In genomic region chr4:33881176-33881575, GRCh38 we compare ENCODE assay signal across 16 cellular contexts.
"Had no signal": no experiment of that assay in that cellular context is flagged by ENCODE, and none has a peak within 500 bp of the region (broad histone marks: within the 10 kb centered on the region; RNA-seq: fewer than 3 reads in every experiment).

No MANE protein-coding gene starts in this region.

- DNase-seq: cortex of kidney; effector CD4-positive, alpha-beta T cell; effector memory CD4-positive, alpha-beta T cell; foreskin keratinocyte; heart left ventricle; hypothalamus; immature natural killer cell; left cardiac atrium; left lung; left ventricle myocardium superior; lower lobe of right lung; mesenchymal stem cell; naive thymus-derived CD4-positive, alpha-beta T cell had no signal

- ATAC-seq: foreskin keratinocyte; gastroesophageal sphincter; heart left ventricle; left cardiac atrium; left lung; left ventricle myocardium superior; lower lobe of right lung; naive thymus-derived CD4-positive, alpha-beta T cell had no signal

- H3K27ac ChIP-seq: esophagus muscularis mucosa, foreskin keratinocyte, gastroesophageal sphincter, heart left ventricle, hepatocyte, left lung, lower lobe of right lung had no signal
